In the genomic region with DNA sequence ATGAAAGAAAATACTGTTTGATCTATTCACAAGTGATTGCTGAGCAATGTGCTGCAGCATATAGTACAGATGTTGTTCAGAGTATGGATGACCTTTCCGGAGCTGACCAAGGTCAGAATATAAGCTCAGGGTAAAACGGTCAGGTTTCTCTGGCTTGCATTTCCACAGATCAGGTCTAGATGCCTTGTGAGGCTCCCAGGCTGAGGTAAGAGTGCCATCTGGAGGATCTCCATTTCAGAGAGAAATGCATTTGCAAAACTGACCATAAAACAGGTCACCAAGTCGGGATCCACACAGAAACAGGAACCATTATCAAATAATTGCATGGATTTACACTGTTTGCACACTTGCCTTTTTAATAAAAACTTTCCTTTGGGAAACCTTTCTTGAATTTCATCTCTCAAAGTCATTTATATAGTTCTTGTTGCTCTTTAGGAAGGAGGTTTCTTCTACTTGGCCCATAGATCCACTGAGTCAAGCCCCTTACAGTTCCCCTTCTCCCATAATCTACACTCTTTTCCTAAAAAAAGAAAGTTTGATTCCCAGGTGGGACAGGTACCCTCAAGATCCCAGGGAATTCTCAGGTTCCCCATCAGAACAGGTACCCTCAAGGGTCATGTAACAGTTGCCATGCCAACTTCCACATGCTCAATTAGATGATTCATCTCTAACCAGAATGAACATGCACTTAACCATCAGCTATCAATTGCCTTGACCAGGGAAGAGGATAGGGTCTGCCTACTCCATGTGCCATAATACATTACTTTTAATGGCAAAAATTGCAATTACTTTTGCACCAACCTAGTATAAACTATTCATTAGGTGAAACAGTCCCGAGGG, we compare ENCODE assay signal across 9 cellular contexts. TPM values are rescaled to one million over a fixed set of nuclear protein-coding genes. Genes with fewer than 3 reads are reported as not detected.
DNase-seq lines count a peak whose midpoint lies in the region; ATAC-seq and TF ChIP-seq lines count a peak whose summit lies in the region.
"Had no signal": no experiment of that assay in that cellular context is flagged by ENCODE, and none has a peak within 500 bp of the region (broad histone marks: within the 10 kb centered on the region; RNA-seq: fewer than 3 reads in every experiment).

No MANE protein-coding gene starts in this region.

- WGBS in heart left ventricle, 4 donors: 35 to 39% (median 38%) methylated on average over 4 of the region's 4 CpGs

- DNase-seq in ELF-1 (ENCODE audit: low read depth, low spot score) (peak; percentile 54), NCI-H1105 (lab: John Stamatoyannopoulos, UW) (peak; percentile 23), WERI-Rb-1 (peak; percentile 56), heart left ventricle (peak in 2 of 5 donors; percentile 20 to 28), sciatic nerve (ENCODE audit: low spot score) (no peak)
- no peak for DNase-seq in stimulated activated CD4-positive, alpha-beta T cell treated with anti-CD3 and anti-CD28 coated beads, Interleukin-15, amount 100 ng/mL, for 24 hours

- intact Hi-C loops in heart left ventricle (cut with DNase I): loop anchor here (1.0 to 10.0 kb wide), 7 partner anchors 176 to 426 kb away; no protein-coding TSS in a partner anchor
- intact Hi-C loops in sciatic nerve (cut with DNase I): no loop called here

- peak in 3 of 4 donors; percentile 66 to 71 (median 69) for ATAC-seq in heart left ventricle
- peak; percentile 80 for ATAC-seq in sciatic nerve
- no peak for ATAC-seq in HG02870 (IDR thresholded peaks at IDR 0.05; ENCODE audit: unreplicated experiment)
- ATAC-seq in GM19324 (IDR thresholded peaks at IDR 0.05; ENCODE audit: low FRiP score, unreplicated experiment): no peak

- H3K36me3 ChIP-seq in WERI-Rb-1 (peaks cover 6% of the 10 kb centered on the region), heart left ventricle (peaks cover 0 to 49% (median 40%) of the 10 kb centered on the region in 9 donors)

- H3K4me3 ChIP-seq in WERI-Rb-1 (ENCODE audit: low read depth, low read length) (no peak overlapping the region), heart left ventricle (no peak overlapping the region)

- H3K27ac ChIP-seq in WERI-Rb-1 (no peak overlapping the region), heart left ventricle (no peak overlapping the region)
- H3K27ac ChIP-seq: neutrophil had no signal

- TF ChIP-seq POLR2A in heart left ventricle (IDR thresholded peaks at IDR 0.05): no peak

- no peaks in the 10 kb centered on the region for H3K9me3 ChIP-seq in WERI-Rb-1 (ENCODE audit: severe bottlenecking)
- H3K9me3 ChIP-seq in heart left ventricle: no peaks in the 10 kb centered on the region
- H3K9me3 ChIP-seq: neutrophil had no signal

- no peaks in the 10 kb centered on the region for H3K27me3 ChIP-seq in WERI-Rb-1 (ENCODE audit: insufficient read depth, low read depth, severe bottlenecking)
- H3K27me3 ChIP-seq in heart left ventricle: no peaks in the 10 kb centered on the region
- H3K27me3 ChIP-seq: neutrophil had no signal

- H3K4me1 ChIP-seq in heart left ventricle: no peaks in the 10 kb centered on the region

- peak; percentile 68 for TF ChIP-seq CTCF in WERI-Rb-1 (IDR thresholded peaks at IDR 0.05; ENCODE audit: low read depth, low read length)
- peak; percentile 28 to 72 (median 61) for TF ChIP-seq CTCF in heart left ventricle (IDR thresholded peaks at IDR 0.05)

RNA-seq across cellular contexts. Expression of gene TMPRSS5, which starts 25.0 kb away (rescaled TPM):
- 1 to 10 TPM in 2 of 9 donors, under 1 TPM in 6, not detected in 1; 0.16 to 1.2 (median 0.49) TPM for total RNA-seq in heart left ventricle
- polyA plus RNA-seq in heart left ventricle: under 1 TPM; 0.15 to 0.50 TPM
- 35.0 TPM for total RNA-seq in sciatic nerve

RNA-seq across cellular contexts. Expression of gene ZW10, which starts 42.4 kb away (rescaled TPM):
- total RNA-seq in heart left ventricle: 10 to 100 TPM in 3 of 9 donors, 1 to 10 TPM in 6; 7.5 to 11.9 (median 9.8) TPM
- polyA plus RNA-seq in heart left ventricle: 10 to 100 TPM in 1 of 2 donors, 1 to 10 TPM in 1; 2.2 to 12.0 TPM
- 11.6 TPM for total RNA-seq in sciatic nerve

RNA-seq across cellular contexts. Expression of gene CLDN25, which starts 48.5 kb away (rescaled TPM):
- total RNA-seq in heart left ventricle (not detected), sciatic nerve (not detected)
- not detected for polyA plus RNA-seq in heart left ventricle

Comparison
In these comparisons a context has a peak if more than half of its experiments do, and no peak if none do; other contexts are left out.
1. DNase-seq: peak in ELF-1 (single experiment), NCI-H1105 (single experiment) and WERI-Rb-1 (single experiment); none in sciatic nerve (single experiment) and stimulated activated CD4-positive, alpha-beta T cell treated with anti-CD3 and anti-CD28 coated beads, Interleukin-15, amount 100 ng/mL, for 24 hours (single experiment).
2. ATAC-seq: peak in heart left ventricle (3 of 4) and sciatic nerve (single experiment); none in HG02870 (single experiment) and GM19324 (single experiment).
3. RNA of gene TMPRSS5, which starts 25.0 kb away (total RNA-seq): 35.0 TPM in sciatic nerve (single experiment); 0.16 to 1.2 TPM in heart left ventricle; every median in the first group is over 10 times any median in the second.